ENCODE assay signal across 33 cellular contexts in genomic region chr1:233750139-233750538, GRCh38.
"Had no signal": no experiment of that assay in that cellular context is flagged by ENCODE, and none has a peak within 500 bp of the region (broad histone marks: within the 10 kb centered on the region; RNA-seq: fewer than 3 reads in every experiment).

No MANE protein-coding gene starts in this region.

- H3K36me3 ChIP-seq: neural progenitor cell, ovary, spleen, suprapubic skin, tibial artery, transverse colon, upper lobe of right lung, vagina had no signal

- DNase-seq: naive thymus-derived CD8-positive, alpha-beta T cell; nephron progenitor cell; occipital lobe; ovary; posterior cingulate gyrus; psoas muscle; right cardiac atrium; spleen; stimulated activated CD4-positive, alpha-beta T cell treated with anti-CD3 and anti-CD28 coated beads, Interleukin-12 subunit alpha, Interleukin-12 subunit beta, amount 100 ng/mL, for 4 hours; stimulated activated CD4-positive, alpha-beta T cell treated with anti-CD3 and anti-CD28 coated beads, Interleukin-1b, Interleukin-23, amount 100 ng/mL, for 48 hours; stimulated activated CD4-positive, alpha-beta T cell treated with anti-CD3 and anti-CD28 coated beads, Interleukin-4, amount 100 ng/mL, for 1 hour; stimulated activated CD4-positive, alpha-beta T cell treated with anti-CD3 and anti-CD28 coated beads, Interleukin-4, amount 100 ng/mL, for 4 hours; stimulated activated CD8-positive, alpha-beta memory T cell treated with anti-CD3 and anti-CD28 coated beads, Interleukin-4, amount 100 ng/mL, for 48 hours; stimulated activated naive CD4-positive, alpha-beta T cell; stimulated activated naive CD8-positive, alpha-beta T cell treated with anti-CD3 and anti-CD28 coated beads, Interleukin-15, amount 100 ng/mL, for 72 hours; stimulated activated naive CD8-positive, alpha-beta T cell treated with anti-CD3 and anti-CD28 coated beads, Interleukin-15, Interleukin-2, amounts not matched to agents 100 U/mL and 50 U/mL, for 24 hours; substantia nigra; testis; tibial artery; transverse colon; upper lobe of right lung had no signal

- H2AFZ ChIP-seq: neural progenitor cell, parathyroid adenoma had no signal

- H3K9ac ChIP-seq: neural progenitor cell, parathyroid adenoma had no signal

- H3K27me3 ChIP-seq: neural progenitor cell, ovary, suprapubic skin, testis, tibial artery, transverse colon, upper lobe of right lung, vagina had no signal

- FAIRE-seq: urothelium cell line had no signal

- H3K27ac Mint-ChIP-seq: naive thymus-derived CD8-positive, alpha-beta T cell; natural killer cell treated with Interleukin-12 subunit alpha and Interleukin-12 subunit beta and Interleukin-15 and Interleukin-18, amount 100 ng/mL, for 72 hours; nephron progenitor cell; neural progenitor cell; progenitor cell of endocrine pancreas; stimulated activated memory B cell treated with anti-CD40 and anti-IgM and Interleukin-4, amounts not matched to agents 10 μg/mL and 1 μg/mL and 100 μg/mL, for 72 hours; stimulated activated naive CD8-positive, alpha-beta T cell treated with anti-CD3 and anti-CD28 coated beads, Interleukin-15, amount 100 ng/mL, for 72 hours; type B pancreatic cell had no signal

- H3K9me3 Mint-ChIP-seq: natural killer cell treated with Interleukin-12 subunit alpha and Interleukin-12 subunit beta and Interleukin-15 and Interleukin-18, amount 100 ng/mL, for 72 hours; nephron progenitor cell; neural progenitor cell; stimulated activated memory B cell treated with anti-CD40 and anti-IgM and Interleukin-4, amounts not matched to agents 10 μg/mL and 1 μg/mL and 100 μg/mL, for 72 hours; stimulated activated naive CD8-positive, alpha-beta T cell treated with anti-CD3 and anti-CD28 coated beads, Interleukin-15, amount 100 ng/mL, for 72 hours; type B pancreatic cell had no signal

- H3K9me3 ChIP-seq: ovary, psoas muscle, spleen, suprapubic skin, testis, tibial artery, transverse colon, upper lobe of right lung, vagina had no signal

- H3K27ac ChIP-seq: neural progenitor cell, ovary, parathyroid adenoma, psoas muscle, skin epidermis, spleen, suprapubic skin, testis, tibial artery, transverse colon, upper lobe of right lung, vagina had no signal

- ATAC-seq: naive thymus-derived CD8-positive, alpha-beta T cell; natural killer cell treated with Interleukin-12 subunit alpha and Interleukin-12 subunit beta and Interleukin-15 and Interleukin-18, amount 100 ng/mL, for 72 hours; psoas muscle; right cardiac atrium; sciatic nerve; stimulated activated memory B cell treated with anti-CD40 and anti-IgM and Interleukin-4, amounts not matched to agents 10 μg/mL and 1 μg/mL and 100 μg/mL, for 72 hours; stimulated activated naive CD8-positive, alpha-beta T cell treated with anti-CD3 and anti-CD28 coated beads, Interleukin-15, amount 100 ng/mL, for 72 hours; stimulated activated naive CD8-positive, alpha-beta T cell treated with anti-CD3 and anti-CD28 coated beads, Interleukin-15, Interleukin-2, amounts not matched to agents 100 U/mL and 50 U/mL, for 24 hours; upper lobe of right lung had no signal

- H3K79me2 ChIP-seq: parathyroid adenoma had no signal

- H3K4me2 ChIP-seq: neural progenitor cell, smooth muscle cell had no signal

- H3K4me1 ChIP-seq: neural progenitor cell, parathyroid adenoma, psoas muscle, spleen, suprapubic skin, testis, tibial artery, transverse colon, upper lobe of right lung, vagina had no signal

- H3K4me3 Mint-ChIP-seq: naive thymus-derived CD8-positive, alpha-beta T cell; natural killer cell treated with Interleukin-12 subunit alpha and Interleukin-12 subunit beta and Interleukin-15 and Interleukin-18, amount 100 ng/mL, for 72 hours; nephron progenitor cell; neural progenitor cell; stimulated activated memory B cell treated with anti-CD40 and anti-IgM and Interleukin-4, amounts not matched to agents 10 μg/mL and 1 μg/mL and 100 μg/mL, for 72 hours; stimulated activated naive CD8-positive, alpha-beta T cell treated with anti-CD3 and anti-CD28 coated beads, Interleukin-15, amount 100 ng/mL, for 72 hours; type B pancreatic cell had no signal

- H3K27me3 Mint-ChIP-seq: progenitor cell of endocrine pancreas; stimulated activated memory B cell treated with anti-CD40 and anti-IgM and Interleukin-4, amounts not matched to agents 10 μg/mL and 1 μg/mL and 100 μg/mL, for 72 hours; type B pancreatic cell had no signal

- H3K36me3 Mint-ChIP-seq: naive thymus-derived CD8-positive, alpha-beta T cell; natural killer cell treated with Interleukin-12 subunit alpha and Interleukin-12 subunit beta and Interleukin-15 and Interleukin-18, amount 100 ng/mL, for 72 hours; neural progenitor cell; stimulated activated memory B cell treated with anti-CD40 and anti-IgM and Interleukin-4, amounts not matched to agents 10 μg/mL and 1 μg/mL and 100 μg/mL, for 72 hours; type B pancreatic cell had no signal

- H3K4me1 Mint-ChIP-seq: naive thymus-derived CD8-positive, alpha-beta T cell; nephron progenitor cell; stimulated activated memory B cell treated with anti-CD40 and anti-IgM and Interleukin-4, amounts not matched to agents 10 μg/mL and 1 μg/mL and 100 μg/mL, for 72 hours; stimulated activated naive CD8-positive, alpha-beta T cell treated with anti-CD3 and anti-CD28 coated beads, Interleukin-15, amount 100 ng/mL, for 72 hours had no signal

- H3K4me3 ChIP-seq: neural progenitor cell, ovary, psoas muscle, skin epidermis, smooth muscle cell, spleen, suprapubic skin, testis, tibial artery, transverse colon, upper lobe of right lung, vagina had no signal
